ENCODE assay signal across 9 cellular contexts in genomic region chrX:12089740-12090139, GRCh38. TPM values are rescaled to one million over a fixed set of nuclear protein-coding genes. Genes with fewer than 3 reads are reported as not detected.
"Had no signal": no experiment of that assay in that cellular context is flagged by ENCODE, and none has a peak within 500 bp of the region (broad histone marks: within the 10 kb centered on the region; RNA-seq: fewer than 3 reads in every experiment).

No MANE protein-coding gene starts in this region.

- FAIRE-seq: H1, H54, HTR-8/SVneo, K562 had no signal

- H2AFZ ChIP-seq: GM23338 had no signal

- H3K27ac Mint-ChIP-seq: GM23338, H9 had no signal

- H3K4me2 ChIP-seq: GM23338 had no signal

- H3K4me3 Mint-ChIP-seq: GM23338, H9 had no signal

- H3K4me1 Mint-ChIP-seq: GM23338, H9 had no signal

- DNase-seq: H9, HCEC 1CT, IMR-90 had no signal

- H3K4me3 ChIP-seq: GM23338, K562 had no signal

- ATAC-seq: GM23338, K562 had no signal

RNA-seq across cellular contexts. Expression of gene FRMPD4, which starts 48.5 kb away (rescaled TPM):
- total RNA-seq: HT-29, K562 had no signal
- polyA plus RNA-seq: K562 had no signal
